Comparison of ENCODE assay signal across 9 cellular contexts in genomic region chr1:226643167-226643566, GRCh38.
DNase-seq lines count a peak whose midpoint lies in the region; ATAC-seq and TF ChIP-seq lines count a peak whose summit lies in the region.
"Had no signal": no experiment of that assay in that cellular context is flagged by ENCODE, and none has a peak within 500 bp of the region (broad histone marks: within the 10 kb centered on the region; RNA-seq: fewer than 3 reads in every experiment).

No MANE protein-coding gene starts in this region.

- peak overlapping the region; percentile 87 for H3K27ac Mint-ChIP-seq in activated T-helper 1 cell treated with anti-CD3 and anti-CD28 coated beads, Interleukin-12 subunit alpha, Interleukin-12 subunit beta, Interleukin-2, Interleukin-4 antibody, amounts not matched to agents 30 ng/mL and 10 ng/mL and 1 ng/mL, durations not matched to agents 14 hours and 24 hours and 36 hours

- ATAC-seq in GM18499 (IDR thresholded peaks at IDR 0.05; ENCODE audit: insufficient read depth, unreplicated experiment) (peak; percentile 49), HG02642 (IDR thresholded peaks at IDR 0.05; ENCODE audit: poor library complexity, unreplicated experiment) (peak; percentile 60)

- H3K27me3 Mint-ChIP-seq in activated T-helper 1 cell treated with anti-CD3 and anti-CD28 coated beads, Interleukin-12 subunit alpha, Interleukin-12 subunit beta, Interleukin-2, Interleukin-4 antibody, amounts not matched to agents 30 ng/mL and 10 ng/mL and 1 ng/mL, durations not matched to agents 14 hours and 24 hours and 36 hours (ENCODE audit: insufficient read depth), result no peaks in the 10 kb centered on the region

- H3K4me1 ChIP-seq in NT2/D1 (ENCODE audit: insufficient read depth, insufficient read length), result peaks cover 45% of the 10 kb centered on the region

- TF ChIP-seq CTCF in kidney epithelial cell (IDR thresholded peaks at IDR 0.05; ENCODE audit: insufficient read depth, low read length, poor library complexity, severe bottlenecking), result no peak

- peaks cover 38% of the 10 kb centered on the region for H3K4me1 Mint-ChIP-seq in activated T-helper 1 cell treated with anti-CD3 and anti-CD28 coated beads, Interleukin-12 subunit alpha, Interleukin-12 subunit beta, Interleukin-2, Interleukin-4 antibody, amounts not matched to agents 30 ng/mL and 10 ng/mL and 1 ng/mL, durations not matched to agents 14 hours and 24 hours and 36 hours (ENCODE audit: low read depth)

- intact Hi-C loops in activated T-helper 1 cell treated with anti-CD3 and anti-CD28 coated beads, Interleukin-12 subunit alpha, Interleukin-12 subunit beta, Interleukin-2, Interleukin-4 antibody, amounts not matched to agents 30 ng/mL and 10 ng/mL and 1 ng/mL, durations not matched to agents 14 hours and 24 hours and 36 hours (cut with micrococcal nuclease), result loop anchor here (1.0 to 2.0 kb wide), 4 partner anchors 8 to 32 kb away; no protein-coding TSS in a partner anchor

- H3K9me3 ChIP-seq in NT2/D1 (ENCODE audit: insufficient read depth, low read length), result no peaks in the 10 kb centered on the region

- H3K27me3 ChIP-seq in NT2/D1 (ENCODE audit: insufficient read depth, insufficient read length) (no peaks in the 10 kb centered on the region), kidney epithelial cell (ENCODE audit: control insufficient read depth, insufficient read depth, low read length) (no peaks in the 10 kb centered on the region)

- H3K36me3 ChIP-seq in NT2/D1 (ENCODE audit: insufficient read depth, insufficient read length, low read length) (peaks cover 73% of the 10 kb centered on the region), kidney epithelial cell (ENCODE audit: control insufficient read depth, insufficient read depth, low read length) (peaks cover 2% of the 10 kb centered on the region)

- no peaks in the 10 kb centered on the region for H3K9me3 Mint-ChIP-seq in activated T-helper 1 cell treated with anti-CD3 and anti-CD28 coated beads, Interleukin-12 subunit alpha, Interleukin-12 subunit beta, Interleukin-2, Interleukin-4 antibody, amounts not matched to agents 30 ng/mL and 10 ng/mL and 1 ng/mL, durations not matched to agents 14 hours and 24 hours and 36 hours
- H3K9me3 Mint-ChIP-seq: neural crest cell had no signal

- DNase-seq in NT2/D1 (ENCODE audit: low read depth, low spot score) (peak; percentile 62), kidney epithelial cell (ENCODE audit: low read depth) (peak; percentile 55), NCI-H1105 treated with DMSO at 0.1 percent for 48 hours (lab: John Stamatoyannopoulos, UW) (no peak), HuH-7 (ENCODE audit: low spot score) (no peak)
- peak; percentile 50 for DNase-seq in activated T-helper 1 cell treated with anti-CD3 and anti-CD28 coated beads, Interleukin-12 subunit alpha, Interleukin-12 subunit beta, Interleukin-2, Interleukin-4 antibody, amounts not matched to agents 30 ng/mL and 10 ng/mL and 1 ng/mL, durations not matched to agents 14 hours and 24 hours and 36 hours (ENCODE audit: low spot score)
- peak; percentile 57 to 72 for DNase-seq in stimulated activated CD8-positive, alpha-beta memory T cell treated with anti-CD3 and anti-CD28 coated beads, Interleukin-15, amount 100 ng/mL, for 4 hours (ENCODE audit: low read depth in 2 of 2)

- H3K4me3 Mint-ChIP-seq in activated T-helper 1 cell treated with anti-CD3 and anti-CD28 coated beads, Interleukin-12 subunit alpha, Interleukin-12 subunit beta, Interleukin-2, Interleukin-4 antibody, amounts not matched to agents 30 ng/mL and 10 ng/mL and 1 ng/mL, durations not matched to agents 14 hours and 24 hours and 36 hours, result peak overlapping the region; percentile 63
- H3K4me3 Mint-ChIP-seq: neural crest cell had no signal

- H3K4me3 ChIP-seq in NT2/D1 (ENCODE audit: insufficient read length, low read depth) (no peak overlapping the region), kidney epithelial cell (ENCODE audit: low read depth, low read length) (no peak overlapping the region)

- peaks cover 33% of the 10 kb centered on the region for H3K36me3 Mint-ChIP-seq in activated T-helper 1 cell treated with anti-CD3 and anti-CD28 coated beads, Interleukin-12 subunit alpha, Interleukin-12 subunit beta, Interleukin-2, Interleukin-4 antibody, amounts not matched to agents 30 ng/mL and 10 ng/mL and 1 ng/mL, durations not matched to agents 14 hours and 24 hours and 36 hours (ENCODE audit: low read depth)

- H3K9ac ChIP-seq in NT2/D1 (ENCODE audit: insufficient read length, low read depth), result no peak overlapping the region

Comparison
In these comparisons a context has a peak if more than half of its experiments do, and no peak if none do; other contexts are left out.
1. DNase-seq: peak in NT2/D1 (single experiment), activated T-helper 1 cell treated with anti-CD3 and anti-CD28 coated beads, Interleukin-12 subunit alpha, Interleukin-12 subunit beta, Interleukin-2, Interleukin-4 antibody, amounts not matched to agents 30 ng/mL and 10 ng/mL and 1 ng/mL, durations not matched to agents 14 hours and 24 hours and 36 hours (single experiment), kidney epithelial cell (single experiment) and stimulated activated CD8-positive, alpha-beta memory T cell treated with anti-CD3 and anti-CD28 coated beads, Interleukin-15, amount 100 ng/mL, for 4 hours (2 of 2); none in NCI-H1105 treated with DMSO at 0.1 percent for 48 hours (single experiment) and HuH-7 (single experiment).